Comparison of ENCODE assay signal across 17 cellular contexts in genomic region chr15:69939513-69940440, GRCh38.
DNase-seq lines count a peak whose midpoint lies in the region; ATAC-seq lines count a peak whose summit lies in the region.
"Had no signal": no experiment of that assay in that cellular context is flagged by ENCODE, and none has a peak within 500 bp of the region (broad histone marks: within the 10 kb centered on the region; RNA-seq: fewer than 3 reads in every experiment).

No MANE protein-coding gene starts in this region.

- no peak for ATAC-seq in memory B cell (ENCODE audit: low read depth)
- no peak for ATAC-seq in HG03097 (IDR thresholded peaks at IDR 0.05; ENCODE audit: low FRiP score, unreplicated experiment)
- ATAC-seq in HG03571 (IDR thresholded peaks at IDR 0.05; ENCODE audit: unreplicated experiment): no peak
- ATAC-seq: activated T-helper 17 cell treated with anti-CD3 and anti-CD28 coated beads, Interleukin-2, amount 50 U/mL, for 72 hours had no signal

- H3K27me3 Mint-ChIP-seq in memory B cell: peaks cover 1% of the 10 kb centered on the region
- H3K27me3 Mint-ChIP-seq: dendritic cell treated with granulocyte-macrophage colony-stimulating factor and Interleukin-4, amounts not matched to agents 40 ng/mL and 50 ng/mL, for 4 days had no signal

- peaks cover 8% of the 10 kb centered on the region for H3K4me1 Mint-ChIP-seq in memory B cell
- H3K4me1 Mint-ChIP-seq: activated T-helper 17 cell treated with anti-CD3 and anti-CD28 coated beads, Interleukin-2, amount 50 U/mL, for 72 hours had no signal

- peaks cover 5% of the 10 kb centered on the region for H3K36me3 Mint-ChIP-seq in memory B cell
- H3K36me3 Mint-ChIP-seq: CD14-positive monocyte had no signal

- H3K9me3 Mint-ChIP-seq in memory B cell: peaks cover 10% of the 10 kb centered on the region

- peak overlapping the region; percentile 36 for H3K4me3 Mint-ChIP-seq in memory B cell
- H3K4me3 Mint-ChIP-seq: activated T-helper 17 cell treated with anti-CD3 and anti-CD28 coated beads, Interleukin-2, amount 50 U/mL, for 72 hours; CD14-positive monocyte; dendritic cell treated with granulocyte-macrophage colony-stimulating factor and Interleukin-4, amounts not matched to agents 40 ng/mL and 50 ng/mL, for 4 days; stimulated activated naive CD8-positive, alpha-beta T cell treated with anti-CD3 and anti-CD28 coated beads, Interleukin-15, Interleukin-2, amounts not matched to agents 100 ng/mL and 50 ng/mL, for 24 hours had no signal

- H3K27ac Mint-ChIP-seq in memory B cell: no peak overlapping the region
- H3K27ac Mint-ChIP-seq: activated T-helper 17 cell treated with anti-CD3 and anti-CD28 coated beads, Interleukin-2, amount 50 U/mL, for 72 hours; CD14-positive monocyte; dendritic cell treated with granulocyte-macrophage colony-stimulating factor and Interleukin-4, amounts not matched to agents 40 ng/mL and 50 ng/mL, for 4 days; stimulated activated naive CD8-positive, alpha-beta T cell treated with anti-CD3 and anti-CD28 coated beads, Interleukin-15, Interleukin-2, amounts not matched to agents 100 ng/mL and 50 ng/mL, for 24 hours had no signal

- peak; percentile 13 for DNase-seq in NCI-H146 (lab: John Stamatoyannopoulos, UW)
- DNase-seq in NCI-H146 treated with DMSO at 0.1 percent for 48 hours (lab: John Stamatoyannopoulos, UW; ENCODE audit: unreplicated experiment): no peak
- peak; percentile 3 for DNase-seq in cerebellar cortex (ENCODE audit: low spot score)
- no peak for DNase-seq in memory B cell (ENCODE audit: low spot score in 2 of 2)
- DNase-seq in ureter (ENCODE audit: low spot score): peak; percentile 10
- no peak for DNase-seq in T1000 (lab: John Stamatoyannopoulos, UW)
- DNase-seq: 8988T, DND-41, esophagus squamous epithelium, GM23248, SK-N-SH had no signal

Comparison
In these comparisons a context has a peak if more than half of its experiments do, and no peak if none do; other contexts are left out.
1. DNase-seq: peak in NCI-H146 (single experiment), cerebellar cortex (single experiment) and ureter (single experiment); none in NCI-H146 treated with DMSO at 0.1 percent for 48 hours (single experiment), memory B cell (0 of 2) and T1000 (single experiment).